In genomic region chr12:69036999-69037398, GRCh38 we compare ENCODE assay signal across 21 cellular contexts.
A peak's percentile ranks its signal among the peaks of the same experiment; 100 is the strongest.
DNase-seq lines count a peak whose midpoint lies in the region; ATAC-seq and TF ChIP-seq lines count a peak whose summit lies in the region.
"Had no signal": no experiment of that assay in that cellular context is flagged by ENCODE, and none has a peak within 500 bp of the region (broad histone marks: within the 10 kb centered on the region; RNA-seq: fewer than 3 reads in every experiment).

No MANE protein-coding gene starts in this region.

- intact Hi-C loops in left colon (cut with DNase I, micrococcal nuclease): no loop called here
- intact Hi-C loops in mucosa of descending colon (cut with DNase I, micrococcal nuclease): no loop called here
- intact Hi-C loops in Calu3 (cut with micrococcal nuclease; ENCODE audit: unreplicated experiment): no loop called here

- CTCF ChIA-PET in Calu3 (lab: Charles Lee): interaction anchor here (0.7 to 1.5 kb wide), 3 partner anchors 16 to 90 kb away, joined by 3 to 5 read pairs (median 4); no protein-coding TSS in a partner anchor

- no peaks in the 10 kb centered on the region for H3K4me1 ChIP-seq in mucosa of descending colon (ENCODE audit: low read depth)

- no TSS peak for BruUV-seq in Calu3 (replicated peaks; lab: Mats Ljungman, UMichigan)

- ATAC-seq in left colon: peak; percentile 85
- ATAC-seq in mucosa of descending colon: peak; percentile 70
- no peak for ATAC-seq in GM18498 (IDR thresholded peaks at IDR 0.05; ENCODE audit: unreplicated experiment)
- ATAC-seq: GM23338, HCT116, K562, PC-3 had no signal

- no peak for TF ChIP-seq CTCF in mucosa of descending colon (IDR thresholded peaks at IDR 0.05)
- no peak for TF ChIP-seq CTCF in Calu3 (IDR thresholded peaks at IDR 0.05; ENCODE audit: unreplicated experiment)

- H3K27ac Mint-ChIP-seq in Calu3 (ENCODE audit: unreplicated experiment): no peak overlapping the region
- H3K27ac Mint-ChIP-seq: GM23338 had no signal

- no peaks in the 10 kb centered on the region for H3K9me3 Mint-ChIP-seq in Calu3 (ENCODE audit: low read depth, unreplicated experiment)
- H3K9me3 Mint-ChIP-seq: GM23338 had no signal

- H3K36me3 ChIP-seq in mucosa of descending colon (ENCODE audit: low read depth): no peaks in the 10 kb centered on the region

- H3K36me3 Mint-ChIP-seq in Calu3 (ENCODE audit: insufficient read depth, unreplicated experiment): peaks cover 3% of the 10 kb centered on the region

- peak; percentile 1 for DNase-seq in DMS79 treated with DMSO at 0.1 percent for 48 hours (lab: John Stamatoyannopoulos, UW)
- no peak for DNase-seq in DMS79 (lab: John Stamatoyannopoulos, UW)
- DNase-seq in left colon: no peak
- DNase-seq in mucosa of descending colon: no peak
- no peak for DNase-seq in Calu3
- no peak for DNase-seq in D341Med (ENCODE audit: low spot score)
- DNase-seq in GOT3 (lab: John Stamatoyannopoulos, UW): no peak
- DNase-seq: AML-193, GF-D8, NCI-H1105, NCI-H1694, NCI-H2081 treated with DMSO at 0.1 percent for 48 hours, NCI-H510A, NCI-H748 treated with DMSO at 0.1 percent for 48 hours, PC-3, RPMI8226, SIG-M5 had no signal

- H3K4me3 ChIP-seq in mucosa of descending colon: no peak overlapping the region
- H3K4me3 ChIP-seq: GM23338, K562 had no signal

- H3K4me3 Mint-ChIP-seq in Calu3 (ENCODE audit: low read depth, unreplicated experiment): no peak overlapping the region
- H3K4me3 Mint-ChIP-seq: GM23338 had no signal

- H3K27me3 Mint-ChIP-seq in Calu3 (ENCODE audit: unreplicated experiment): no peaks in the 10 kb centered on the region

- no peaks in the 10 kb centered on the region for H3K4me1 Mint-ChIP-seq in Calu3 (ENCODE audit: low read depth, unreplicated experiment)
- H3K4me1 Mint-ChIP-seq: GM23338 had no signal

- no peaks in the 10 kb centered on the region for H3K9me3 ChIP-seq in mucosa of descending colon
